19 cellular contexts compared by ENCODE assay signal in genomic region chr22:38566726-38567504, GRCh38. TPM values are rescaled to one million over a fixed set of nuclear protein-coding genes. Genes with fewer than 3 reads are reported as not detected.
DNase-seq lines count a peak whose midpoint lies in the region; ATAC-seq and TF ChIP-seq lines count a peak whose summit lies in the region.
"Had no signal": no experiment of that assay in that cellular context is flagged by ENCODE, and none has a peak within 500 bp of the region (broad histone marks: within the 10 kb centered on the region; RNA-seq: fewer than 3 reads in every experiment).

No MANE protein-coding gene starts in this region.

- TF ChIP-seq CTCF in cardiac muscle cell (IDR thresholded peaks at IDR 0.05; ENCODE audit: low read depth, low read length) (no peak), ascending aorta (IDR thresholded peaks at IDR 0.05) (no peak)

- intact Hi-C loops in left ventricle myocardium superior (cut with micrococcal nuclease) = loop anchor here (10.0 kb wide), 1 partner anchor 512 kb away; the partner anchor contains the start of gene PICK1
- intact Hi-C loops in ascending aorta (cut with DNase I) = no loop called here
- intact Hi-C loops in aorta (cut with DNase I) = loop anchor here in 1 of 2 donors (5.0 kb wide), 1 partner anchor 60 kb away; the partner anchor contains the start of gene DDX17

- ATAC-seq in left ventricle myocardium superior (no peak), aorta (ENCODE audit: low FRiP score) (no peak), HG03442 (IDR thresholded peaks at IDR 0.05; ENCODE audit: unreplicated experiment) (no peak)
- ATAC-seq: esophagus mucosa, left lung had no signal

- H3K27me3 ChIP-seq in cardiac muscle cell (no peaks in the 10 kb centered on the region), ascending aorta (no peaks in the 10 kb centered on the region), aorta (ENCODE audit: control insufficient read depth in 1 of 2, insufficient read depth in 2 of 2, low read length in 1 of 2) (no peaks in the 10 kb centered on the region)
- H3K27me3 ChIP-seq: neural progenitor cell, testis had no signal

- no peaks in the 10 kb centered on the region for H3K9me3 ChIP-seq in cardiac muscle cell (ENCODE audit: low read depth)
- H3K9me3 ChIP-seq in ascending aorta = no peaks in the 10 kb centered on the region
- no peaks in the 10 kb centered on the region for H3K9me3 ChIP-seq in aorta (ENCODE audit: control insufficient read depth, low read length)
- H3K9me3 ChIP-seq: left lung, testis had no signal

- DNase-seq in cardiac muscle cell (ENCODE audit: low read depth in 1 of 2, low spot score in 1 of 2) (peak in 1 of 2 donors; percentile 22), left ventricle myocardium superior (no peak), ascending aorta (ENCODE audit: low spot score in 2 of 2) (peak in 1 of 2 donors; percentile 67), inferior parietal cortex (ENCODE audit: extremely low spot score) (peak; percentile 72), aorta (no peak), nucleus accumbens (lab: John Stamatoyannopoulos, UW) (no peak)
- DNase-seq in activated CD4-positive, CD25-positive, alpha-beta regulatory T cell treated with anti-CD3 and anti-CD28 coated beads, Interleukin-2, amount 50 U/mL, for 72 hours = no peak
- DNase-seq: CD4-positive, CD25-positive, alpha-beta regulatory T cell; DMS79; effector CD4-positive, alpha-beta T cell; left lung; midbrain; NCI-H146; stimulated activated CD4-positive, alpha-beta T cell treated with anti-CD3 and anti-CD28 coated beads, Interleukin-12 subunit alpha, Interleukin-12 subunit beta, amount 100 ng/mL, for 4 hours; T1000; testis had no signal

- peaks cover 12% of the 10 kb centered on the region for H3K4me1 ChIP-seq in cardiac muscle cell (ENCODE audit: low read depth)
- peaks cover 4 to 35% of the 10 kb centered on the region in 2 donors for H3K4me1 ChIP-seq in ascending aorta
- no peaks in the 10 kb centered on the region for H3K4me1 ChIP-seq in aorta (ENCODE audit: control insufficient read depth in 1 of 2, insufficient read depth in 2 of 2, low read length in 2 of 2)

- H3K4me3 ChIP-seq in cardiac muscle cell (no peak overlapping the region), ascending aorta (no peak overlapping the region), aorta (ENCODE audit: low read length in 2 of 2) (no peak overlapping the region)
- H3K4me3 ChIP-seq: left lung, neural progenitor cell, testis had no signal

- H3K27ac ChIP-seq in cardiac muscle cell (peak overlapping the region; percentile 24), ascending aorta (peak overlapping the region; percentile 47 to 62), aorta (ENCODE audit: low read depth in 1 of 2, low read length in 2 of 2) (peak overlapping the region; percentile 45 to 86)
- H3K27ac ChIP-seq: left lung, neural progenitor cell had no signal

- H3K36me3 ChIP-seq in cardiac muscle cell (no peaks in the 10 kb centered on the region), ascending aorta (no peaks in the 10 kb centered on the region), aorta (ENCODE audit: control insufficient read depth in 1 of 2, insufficient read depth in 2 of 2, low read length in 1 of 2) (no peaks in the 10 kb centered on the region)
- H3K36me3 ChIP-seq: left lung, neural progenitor cell had no signal

- 6 to 8% methylated on average over 3 of the region's 3 CpGs for WGBS in aorta, 2 donors

RNA-seq across cellular contexts. Expression of gene DMC1, which starts 3.1 kb away (rescaled TPM):
- 0.32 and 3.0 TPM in 2 replicates for total RNA-seq in cardiac muscle cell
- polyA plus RNA-seq in cardiac muscle cell = 2.6 TPM in 1 of 2 replicates, not detected in the other
- 0.20 TPM for total RNA-seq in left ventricle myocardium superior
- not detected for total RNA-seq in ascending aorta
- 1 to 10 TPM; 1.5 TPM for total RNA-seq in aorta
- 1 to 10 TPM in 1 of 2 donors, under 1 TPM in 1; 0.84 to 2.5 TPM for polyA plus RNA-seq in aorta
- total RNA-seq: CD4-positive, CD25-positive, alpha-beta regulatory T cell had no signal
